ENCODE assay signal across 22 cellular contexts in the genomic region with DNA sequence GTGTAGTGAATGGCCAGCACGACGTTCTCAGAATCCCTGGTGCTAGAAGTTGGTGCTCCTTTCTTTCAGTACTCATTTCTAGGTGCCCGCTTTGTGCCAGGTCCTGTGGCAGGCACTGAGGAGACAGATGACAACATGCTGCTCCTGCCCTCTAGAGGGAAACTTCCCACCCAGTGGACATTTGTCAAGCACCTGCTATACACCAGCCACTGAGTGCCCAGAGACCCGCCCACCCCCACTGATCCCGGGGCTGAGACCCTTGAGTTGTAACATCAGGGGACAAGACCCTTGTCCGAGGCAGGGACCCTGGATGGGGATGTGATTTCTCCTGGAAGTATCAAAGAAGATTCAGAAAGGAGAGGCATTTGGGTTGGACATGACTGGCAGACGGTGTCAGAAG. TPM values are rescaled to one million over a fixed set of nuclear protein-coding genes. Genes with fewer than 3 reads are reported as not detected.
DNase-seq lines count a peak whose midpoint lies in the region; ATAC-seq and TF ChIP-seq lines count a peak whose summit lies in the region.
"Had no signal": no experiment of that assay in that cellular context is flagged by ENCODE, and none has a peak within 500 bp of the region (broad histone marks: within the 10 kb centered on the region; RNA-seq: fewer than 3 reads in every experiment).

No MANE protein-coding gene starts in this region.

- no peak overlapping the region for H3K4me2 ChIP-seq in osteoblast (ENCODE audit: insufficient read depth, low read length)
- H3K4me2 ChIP-seq: smooth muscle cell had no signal

- H3K79me2 ChIP-seq in osteoblast (ENCODE audit: insufficient read depth, low read length) = no peaks in the 10 kb centered on the region

- H3K27ac Mint-ChIP-seq in activated naive CD8-positive, alpha-beta T cell = peak overlapping the region; percentile 68
- no peak overlapping the region for H3K27ac Mint-ChIP-seq in activated naive CD8-positive, alpha-beta T cell treated with anti-CD3 and anti-CD28 coated beads, Interleukin-2, amount 50 U/mL, for 24 hours
- no peak overlapping the region for H3K27ac Mint-ChIP-seq in chondrocyte (ENCODE audit: unreplicated experiment)

- H3K27me3 ChIP-seq in H7 (ENCODE audit: control insufficient read depth, insufficient read depth, low read length) (no peaks in the 10 kb centered on the region), osteoblast (ENCODE audit: insufficient read depth, low read length) (no peaks in the 10 kb centered on the region)
- H3K27me3 ChIP-seq: heart right ventricle had no signal

- H3K4me3 ChIP-seq in H7 (ENCODE audit: insufficient read depth, low read depth, low read length) (no peak overlapping the region), osteoblast (ENCODE audit: insufficient read depth, low read length) (no peak overlapping the region)
- H3K4me3 ChIP-seq: heart right ventricle, smooth muscle cell had no signal

- no peaks in the 10 kb centered on the region for H4K20me1 ChIP-seq in osteoblast (ENCODE audit: insufficient read depth, low read length)

- no peak overlapping the region for H2AFZ ChIP-seq in osteoblast (ENCODE audit: low read length)

- H3K9me3 Mint-ChIP-seq in activated naive CD8-positive, alpha-beta T cell (ENCODE audit: low read depth) = no peaks in the 10 kb centered on the region
- H3K9me3 Mint-ChIP-seq in activated naive CD8-positive, alpha-beta T cell treated with anti-CD3 and anti-CD28 coated beads, Interleukin-2, amount 50 U/mL, for 24 hours = no peaks in the 10 kb centered on the region
- no peaks in the 10 kb centered on the region for H3K9me3 Mint-ChIP-seq in chondrocyte (ENCODE audit: low read depth)
- H3K9me3 Mint-ChIP-seq: H9, immature natural killer cell, type B pancreatic cell had no signal

- H3K9me3 ChIP-seq in osteoblast (ENCODE audit: low read depth, low read length) = no peaks in the 10 kb centered on the region
- H3K9me3 ChIP-seq: heart right ventricle had no signal

- no peak for ATAC-seq in activated naive CD8-positive, alpha-beta T cell treated with anti-CD3 and anti-CD28 coated beads, Interleukin-2, amount 50 U/mL, for 24 hours
- ATAC-seq: left ventricle myocardium superior had no signal

- H3K4me3 Mint-ChIP-seq in activated naive CD8-positive, alpha-beta T cell = no peak overlapping the region
- no peak overlapping the region for H3K4me3 Mint-ChIP-seq in activated naive CD8-positive, alpha-beta T cell treated with anti-CD3 and anti-CD28 coated beads, Interleukin-2, amount 50 U/mL, for 24 hours
- H3K4me3 Mint-ChIP-seq in chondrocyte (ENCODE audit: unreplicated experiment) = no peak overlapping the region
- H3K4me3 Mint-ChIP-seq: H9, immature natural killer cell, type B pancreatic cell had no signal

- no peaks in the 10 kb centered on the region for H3K27me3 Mint-ChIP-seq in activated naive CD8-positive, alpha-beta T cell
- H3K27me3 Mint-ChIP-seq in activated naive CD8-positive, alpha-beta T cell treated with anti-CD3 and anti-CD28 coated beads, Interleukin-2, amount 50 U/mL, for 24 hours = no peaks in the 10 kb centered on the region
- H3K27me3 Mint-ChIP-seq in chondrocyte (ENCODE audit: low read depth) = no peaks in the 10 kb centered on the region
- H3K27me3 Mint-ChIP-seq: type B pancreatic cell had no signal

- no peak overlapping the region for H3K27ac ChIP-seq in osteoblast (ENCODE audit: low read depth, low read length)
- H3K27ac ChIP-seq: heart right ventricle had no signal

- no peaks in the 10 kb centered on the region for H3K36me3 Mint-ChIP-seq in activated naive CD8-positive, alpha-beta T cell
- peaks cover 8% of the 10 kb centered on the region for H3K36me3 Mint-ChIP-seq in activated naive CD8-positive, alpha-beta T cell treated with anti-CD3 and anti-CD28 coated beads, Interleukin-2, amount 50 U/mL, for 24 hours (ENCODE audit: low read depth)
- peaks cover 17% of the 10 kb centered on the region for H3K36me3 Mint-ChIP-seq in chondrocyte (ENCODE audit: low read depth)

- H3K36me3 ChIP-seq in H7 (replicated peaks; ENCODE audit: control insufficient read depth, insufficient read depth, low read length) = peaks cover 49% of the 10 kb centered on the region
- peaks cover 52% of the 10 kb centered on the region for H3K36me3 ChIP-seq in osteoblast (ENCODE audit: insufficient read depth, low read length)

- no peak for DNase-seq in activated naive CD8-positive, alpha-beta T cell treated with anti-CD3 and anti-CD28 coated beads, Interleukin-2, amount 50 U/mL, for 24 hours
- peak; percentile 41 for DNase-seq in H7
- no peak for DNase-seq in chondrocyte (ENCODE audit: low spot score)
- DNase-seq in osteoblast (ENCODE audit: insufficient read length, low spot score, missing footprints) = peak; percentile 68
- no peak for DNase-seq in HCEC 1CT
- no peak for DNase-seq in NCI-H2171 (lab: John Stamatoyannopoulos, UW)
- DNase-seq in COLO668 (lab: John Stamatoyannopoulos, UW; ENCODE audit: unreplicated experiment) = no peak
- DNase-seq: activated CD4-positive, alpha-beta T cell treated with anti-CD3 and anti-CD28 coated beads, Interleukin-2, amount 50 U/mL, for 1 hour; activated naive CD4-positive, alpha-beta T cell; H9; heart right ventricle; immature natural killer cell; left ventricle myocardium superior; NCI-H1105; NCI-H2081 treated with DMSO at 0.1 percent for 48 hours; NCI-H510A treated with DMSO at 0.1 percent for 48 hours; RPMI8226; stimulated activated CD4-positive, alpha-beta T cell treated with anti-CD3 and anti-CD28 coated beads, Interleukin-2, amount 100 ng/mL, for 48 hours; SW 1271 had no signal

- H3K4me1 ChIP-seq in osteoblast (ENCODE audit: insufficient read depth, low read length) = peaks cover 12% of the 10 kb centered on the region

- TF ChIP-seq CTCF in chondrocyte (IDR thresholded peaks at IDR 0.05) (peak; percentile 13), osteoblast (IDR thresholded peaks at IDR 0.05; ENCODE audit: extremely low read depth, low read depth, low read length) (no peak)

- H3K4me1 Mint-ChIP-seq in activated naive CD8-positive, alpha-beta T cell (ENCODE audit: low read depth) = peaks cover 18% of the 10 kb centered on the region
- peaks cover 16% of the 10 kb centered on the region for H3K4me1 Mint-ChIP-seq in activated naive CD8-positive, alpha-beta T cell treated with anti-CD3 and anti-CD28 coated beads, Interleukin-2, amount 50 U/mL, for 24 hours
- peaks cover 12% of the 10 kb centered on the region for H3K4me1 Mint-ChIP-seq in chondrocyte (ENCODE audit: low read depth)
- H3K4me1 Mint-ChIP-seq: H9 had no signal

RNA-seq across cellular contexts. Expression of gene UNC13D, which starts 25.1 kb away (rescaled TPM):
- 4.2 and 7.2 TPM in 2 replicates for total RNA-seq in H7 (2014; rRNA removed; shearing (Covaris generic))
- total RNA-seq in chondrocyte (1.1 to 3.1 TPM (median 1.5 TPM) in 3 replicates), osteoblast (1.1 and 2.1 TPM in 2 replicates)

RNA-seq across cellular contexts. Expression of gene UNK, which starts 34.5 kb away (rescaled TPM):
- 17.9 and 21.7 TPM in 2 replicates for total RNA-seq in H7 (2014; rRNA removed; shearing (Covaris generic))
- total RNA-seq in chondrocyte (20.9 to 35.8 TPM (median 21.0 TPM) in 3 replicates), osteoblast (18.5 and 23.6 TPM in 2 replicates)

RNA-seq across cellular contexts. Expression of gene WBP2, which starts 36.0 kb away (rescaled TPM):
- 44.8 and 48.2 TPM in 2 replicates for total RNA-seq in H7 (2014; rRNA removed; shearing (Covaris generic))
- total RNA-seq in chondrocyte (45.0 to 62.5 TPM (median 56.5 TPM) in 3 replicates), osteoblast (31.1 and 38.3 TPM in 2 replicates)

RNA-seq across cellular contexts. Expression of gene GALK1, which starts 54.1 kb away (rescaled TPM):
- total RNA-seq in H7 (2014; rRNA removed; shearing (Covaris generic)) = 43.4 and 47.2 TPM in 2 replicates
- total RNA-seq in chondrocyte (27.8 to 34.7 TPM (median 30.0 TPM) in 3 replicates), osteoblast (25.3 and 27.7 TPM in 2 replicates)

RNA-seq across cellular contexts. Expression of gene TRIM47, which starts 59.3 kb away (rescaled TPM):
- total RNA-seq in H7 (2014; rRNA removed; shearing (Covaris generic)) = 8.5 and 14.1 TPM in 2 replicates
- total RNA-seq in chondrocyte (33.9 to 50.6 TPM (median 46.3 TPM) in 3 replicates), osteoblast (21.7 and 22.4 TPM in 2 replicates)

Comparison
In these comparisons a context has a peak if more than half of its experiments do, and no peak if none do; other contexts are left out.
1. DNase-seq: peak in H7 (single experiment) and osteoblast (single experiment); none in activated naive CD8-positive, alpha-beta T cell treated with anti-CD3 and anti-CD28 coated beads, Interleukin-2, amount 50 U/mL, for 24 hours (single experiment), chondrocyte (single experiment), HCEC 1CT (single experiment), NCI-H2171 (single experiment) and COLO668 (single experiment).